Comparison of ENCODE assay signal across 1 cellular context in the genomic region with DNA sequence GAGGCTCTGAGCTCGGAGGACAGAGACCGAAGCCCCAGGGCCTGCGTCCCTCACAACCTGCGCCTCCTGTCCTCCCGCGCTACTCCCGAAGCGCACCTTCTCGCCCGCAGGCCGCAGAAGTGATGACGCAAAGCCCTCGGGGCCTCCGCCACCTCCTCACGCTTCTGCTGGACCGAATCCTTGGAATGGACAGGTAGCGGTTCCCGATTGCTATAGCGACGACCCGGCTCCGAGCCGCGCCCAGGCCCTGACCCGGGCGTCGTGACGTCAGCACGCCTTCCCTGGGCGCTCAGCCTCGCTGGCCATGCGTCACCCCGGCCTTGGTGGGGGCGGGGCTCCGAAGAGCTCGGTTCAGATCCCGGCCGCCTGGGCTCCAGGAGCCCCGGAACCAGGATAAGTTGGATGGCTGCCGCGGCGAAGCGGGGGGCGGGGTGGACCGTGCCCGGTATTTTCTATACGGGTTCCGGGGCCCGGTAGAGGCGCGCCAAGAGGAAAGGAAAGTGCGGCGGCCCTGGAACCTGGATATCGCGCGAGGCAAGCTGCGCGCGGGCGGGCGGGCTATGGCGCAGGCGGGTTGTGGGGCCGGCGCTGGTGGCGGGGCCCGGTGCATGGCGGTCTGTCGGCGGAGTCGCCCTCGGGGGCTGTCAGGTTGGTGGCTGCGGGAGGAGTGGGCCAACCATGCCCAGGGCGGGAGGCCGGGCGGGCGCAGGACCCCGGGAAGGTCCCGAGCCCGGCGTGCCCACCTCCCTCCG.
TF ChIP-seq lines count a peak whose summit lies in the region.

A gene (plus strand): TSS at position 542 of the 752 bp plus-strand sequence. CDS start 21,417 bp downstream, outside the sequence.

TF ChIP-seq in HepG2, 621 proteins besides CTCF, POLR2A, EP300 and RAD21 (continued from another document and continues in another):
- TF ChIP-seq, protein P1, sequence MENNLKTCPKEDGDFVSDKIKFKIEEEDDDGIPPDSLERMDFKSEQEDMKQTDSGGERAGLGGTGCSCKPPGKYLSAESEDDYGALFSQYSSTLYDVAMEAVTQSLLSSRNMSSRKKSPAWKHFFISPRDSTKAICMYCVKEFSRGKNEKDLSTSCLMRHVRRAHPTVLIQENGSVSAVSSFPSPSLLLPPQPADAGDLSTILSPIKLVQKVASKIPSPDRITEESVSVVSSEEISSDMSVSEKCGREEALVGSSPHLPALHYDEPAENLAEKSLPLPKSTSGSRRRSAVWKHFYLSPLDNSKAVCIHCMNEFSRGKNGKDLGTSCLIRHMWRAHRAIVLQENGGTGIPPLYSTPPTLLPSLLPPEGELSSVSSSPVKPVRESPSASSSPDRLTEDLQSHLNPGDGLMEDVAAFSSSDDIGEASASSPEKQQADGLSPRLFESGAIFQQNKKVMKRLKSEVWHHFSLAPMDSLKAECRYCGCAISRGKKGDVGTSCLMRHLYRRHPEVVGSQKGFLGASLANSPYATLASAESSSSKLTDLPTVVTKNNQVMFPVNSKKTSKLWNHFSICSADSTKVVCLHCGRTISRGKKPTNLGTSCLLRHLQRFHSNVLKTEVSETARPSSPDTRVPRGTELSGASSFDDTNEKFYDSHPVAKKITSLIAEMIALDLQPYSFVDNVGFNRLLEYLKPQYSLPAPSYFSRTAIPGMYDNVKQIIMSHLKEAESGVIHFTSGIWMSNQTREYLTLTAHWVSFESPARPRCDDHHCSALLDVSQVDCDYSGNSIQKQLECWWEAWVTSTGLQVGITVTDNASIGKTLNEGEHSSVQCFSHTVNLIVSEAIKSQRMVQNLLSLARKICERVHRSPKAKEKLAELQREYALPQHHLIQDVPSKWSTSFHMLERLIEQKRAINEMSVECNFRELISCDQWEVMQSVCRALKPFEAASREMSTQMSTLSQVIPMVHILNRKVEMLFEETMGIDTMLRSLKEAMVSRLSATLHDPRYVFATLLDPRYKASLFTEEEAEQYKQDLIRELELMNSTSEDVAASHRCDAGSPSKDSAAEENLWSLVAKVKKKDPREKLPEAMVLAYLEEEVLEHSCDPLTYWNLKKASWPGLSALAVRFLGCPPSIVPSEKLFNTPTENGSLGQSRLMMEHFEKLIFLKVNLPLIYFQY (CRISPR knock-in tag; IDR thresholded peaks at IDR 0.05; ENCODE audit: borderline replicate concordance), result peak; percentile 96
- TF ChIP-seq TBX3 (IDR thresholded peaks at IDR 0.05; ENCODE audit: borderline replicate concordance) (0 out of 2 replicates have a peak, but pooled peaks have one; percentile 20), ZNF10 (CRISPR knock-in tag; IDR thresholded peaks at IDR 0.05; ENCODE audit: borderline replicate concordance, low read depth) (0 out of 2 replicates have a peak, but pooled peaks have one; percentile 47), KLF6 (CRISPR knock-in tag; IDR thresholded peaks at IDR 0.05) (no peak; the same call in 1 of the 2 replicates), NR3C1 (CRISPR knock-in tag; IDR thresholded peaks at IDR 0.05) (no peak), TEAD2 (CRISPR knock-in tag; IDR thresholded peaks at IDR 0.05) (0 out of 2 replicates have a peak, but pooled peaks have one; percentile 66), CENPX (CRISPR knock-in tag; IDR thresholded peaks at IDR 0.05) (no peak), ZNF768 (CRISPR knock-in tag; IDR thresholded peaks at IDR 0.05) (peak; percentile 78), ZNF549 (CRISPR knock-in tag; IDR thresholded peaks at IDR 0.05) (no peak), ETV6 (CRISPR knock-in tag; conservative IDR thresholded peaks at IDR 0.05) (peak; percentile 62; the same call in 1 of the 2 replicates), TEAD3 (CRISPR knock-in tag; optimal IDR thresholded peaks at IDR 0.05; ENCODE audit: borderline replicate concordance) (peak; percentile 95), ZNF256 (CRISPR knock-in tag; conservative IDR thresholded peaks at IDR 0.05) (peak; percentile 85), DMAP1 (CRISPR knock-in tag; IDR thresholded peaks at IDR 0.05) (peak; percentile 98), KAT2B (IDR thresholded peaks at IDR 0.05; ENCODE audit: borderline replicate concordance, low read depth, low read length) (no peak), TCF7L2 (IDR thresholded peaks at IDR 0.05; ENCODE audit: low read depth, low read length) (no peak)
- TF ChIP-seq, protein P2, sequence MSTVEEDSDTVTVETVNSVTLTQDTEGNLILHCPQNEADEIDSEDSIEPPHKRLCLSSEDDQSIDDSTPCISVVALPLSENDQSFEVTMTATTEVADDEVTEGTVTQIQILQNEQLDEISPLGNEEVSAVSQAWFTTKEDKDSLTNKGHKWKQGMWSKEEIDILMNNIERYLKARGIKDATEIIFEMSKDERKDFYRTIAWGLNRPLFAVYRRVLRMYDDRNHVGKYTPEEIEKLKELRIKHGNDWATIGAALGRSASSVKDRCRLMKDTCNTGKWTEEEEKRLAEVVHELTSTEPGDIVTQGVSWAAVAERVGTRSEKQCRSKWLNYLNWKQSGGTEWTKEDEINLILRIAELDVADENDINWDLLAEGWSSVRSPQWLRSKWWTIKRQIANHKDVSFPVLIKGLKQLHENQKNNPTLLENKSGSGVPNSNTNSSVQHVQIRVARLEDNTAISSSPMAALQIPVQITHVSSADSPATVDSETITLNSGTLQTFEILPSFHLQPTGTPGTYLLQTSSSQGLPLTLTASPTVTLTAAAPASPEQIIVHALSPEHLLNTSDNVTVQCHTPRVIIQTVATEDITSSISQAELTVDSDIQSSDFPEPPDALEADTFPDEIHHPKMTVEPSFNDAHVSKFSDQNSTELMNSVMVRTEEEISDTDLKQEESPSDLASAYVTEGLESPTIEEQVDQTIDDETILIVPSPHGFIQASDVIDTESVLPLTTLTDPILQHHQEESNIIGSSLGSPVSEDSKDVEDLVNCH (CRISPR knock-in tag; IDR thresholded peaks at IDR 0.05), result peak; percentile 67; the same call in 1 of the 2 replicates
- TF ChIP-seq, protein P3, sequence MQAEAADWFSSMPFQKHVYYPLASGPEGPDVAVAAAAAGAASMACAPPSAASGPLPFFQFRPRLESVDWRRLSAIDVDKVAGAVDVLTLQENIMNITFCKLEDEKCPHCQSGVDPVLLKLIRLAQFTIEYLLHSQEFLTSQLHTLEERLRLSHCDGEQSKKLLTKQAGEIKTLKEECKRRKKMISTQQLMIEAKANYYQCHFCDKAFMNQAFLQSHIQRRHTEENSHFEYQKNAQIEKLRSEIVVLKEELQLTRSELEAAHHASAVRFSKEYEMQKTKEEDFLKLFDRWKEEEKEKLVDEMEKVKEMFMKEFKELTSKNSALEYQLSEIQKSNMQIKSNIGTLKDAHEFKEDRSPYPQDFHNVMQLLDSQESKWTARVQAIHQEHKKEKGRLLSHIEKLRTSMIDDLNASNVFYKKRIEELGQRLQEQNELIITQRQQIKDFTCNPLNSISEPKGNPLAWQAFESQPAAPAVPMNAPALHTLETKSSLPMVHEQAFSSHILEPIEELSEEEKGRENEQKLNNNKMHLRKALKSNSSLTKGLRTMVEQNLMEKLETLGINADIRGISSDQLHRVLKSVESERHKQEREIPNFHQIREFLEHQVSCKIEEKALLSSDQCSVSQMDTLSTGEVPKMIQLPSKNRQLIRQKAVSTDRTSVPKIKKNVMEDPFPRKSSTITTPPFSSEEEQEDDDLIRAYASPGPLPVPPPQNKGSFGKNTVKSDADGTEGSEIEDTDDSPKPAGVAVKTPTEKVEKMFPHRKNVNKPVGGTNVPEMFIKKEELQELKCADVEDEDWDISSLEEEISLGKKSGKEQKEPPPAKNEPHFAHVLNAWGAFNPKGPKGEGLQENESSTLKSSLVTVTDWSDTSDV (CRISPR knock-in tag; IDR thresholded peaks at IDR 0.05), result peak; percentile 80; the same call in 1 of the 2 replicates
- TF ChIP-seq, protein P4, sequence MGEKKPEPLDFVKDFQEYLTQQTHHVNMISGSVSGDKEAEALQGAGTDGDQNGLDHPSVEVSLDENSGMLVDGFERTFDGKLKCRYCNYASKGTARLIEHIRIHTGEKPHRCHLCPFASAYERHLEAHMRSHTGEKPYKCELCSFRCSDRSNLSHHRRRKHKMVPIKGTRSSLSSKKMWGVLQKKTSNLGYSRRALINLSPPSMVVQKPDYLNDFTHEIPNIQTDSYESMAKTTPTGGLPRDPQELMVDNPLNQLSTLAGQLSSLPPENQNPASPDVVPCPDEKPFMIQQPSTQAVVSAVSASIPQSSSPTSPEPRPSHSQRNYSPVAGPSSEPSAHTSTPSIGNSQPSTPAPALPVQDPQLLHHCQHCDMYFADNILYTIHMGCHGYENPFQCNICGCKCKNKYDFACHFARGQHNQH (CRISPR knock-in tag; IDR thresholded peaks at IDR 0.05), result peak; percentile 97
- TF ChIP-seq, protein P5, sequence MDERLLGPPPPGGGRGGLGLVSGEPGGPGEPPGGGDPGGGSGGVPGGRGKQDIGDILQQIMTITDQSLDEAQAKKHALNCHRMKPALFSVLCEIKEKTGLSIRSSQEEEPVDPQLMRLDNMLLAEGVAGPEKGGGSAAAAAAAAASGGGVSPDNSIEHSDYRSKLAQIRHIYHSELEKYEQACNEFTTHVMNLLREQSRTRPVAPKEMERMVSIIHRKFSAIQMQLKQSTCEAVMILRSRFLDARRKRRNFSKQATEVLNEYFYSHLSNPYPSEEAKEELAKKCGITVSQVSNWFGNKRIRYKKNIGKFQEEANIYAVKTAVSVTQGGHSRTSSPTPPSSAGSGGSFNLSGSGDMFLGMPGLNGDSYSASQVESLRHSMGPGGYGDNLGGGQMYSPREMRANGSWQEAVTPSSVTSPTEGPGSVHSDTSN (CRISPR knock-in tag; IDR thresholded peaks at IDR 0.05), result 0 out of 2 replicates have a peak, but pooled peaks have one; percentile 13
- TF ChIP-seq, protein P6, sequence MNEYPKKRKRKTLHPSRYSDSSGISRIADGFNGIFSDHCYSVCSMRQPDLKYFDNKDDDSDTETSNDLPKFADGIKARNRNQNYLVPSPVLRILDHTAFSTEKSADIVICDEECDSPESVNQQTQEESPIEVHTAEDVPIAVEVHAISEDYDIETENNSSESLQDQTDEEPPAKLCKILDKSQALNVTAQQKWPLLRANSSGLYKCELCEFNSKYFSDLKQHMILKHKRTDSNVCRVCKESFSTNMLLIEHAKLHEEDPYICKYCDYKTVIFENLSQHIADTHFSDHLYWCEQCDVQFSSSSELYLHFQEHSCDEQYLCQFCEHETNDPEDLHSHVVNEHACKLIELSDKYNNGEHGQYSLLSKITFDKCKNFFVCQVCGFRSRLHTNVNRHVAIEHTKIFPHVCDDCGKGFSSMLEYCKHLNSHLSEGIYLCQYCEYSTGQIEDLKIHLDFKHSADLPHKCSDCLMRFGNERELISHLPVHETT (CRISPR knock-in tag; conservative IDR thresholded peaks at IDR 0.05), result peak; percentile 98
- TF ChIP-seq, protein P7, sequence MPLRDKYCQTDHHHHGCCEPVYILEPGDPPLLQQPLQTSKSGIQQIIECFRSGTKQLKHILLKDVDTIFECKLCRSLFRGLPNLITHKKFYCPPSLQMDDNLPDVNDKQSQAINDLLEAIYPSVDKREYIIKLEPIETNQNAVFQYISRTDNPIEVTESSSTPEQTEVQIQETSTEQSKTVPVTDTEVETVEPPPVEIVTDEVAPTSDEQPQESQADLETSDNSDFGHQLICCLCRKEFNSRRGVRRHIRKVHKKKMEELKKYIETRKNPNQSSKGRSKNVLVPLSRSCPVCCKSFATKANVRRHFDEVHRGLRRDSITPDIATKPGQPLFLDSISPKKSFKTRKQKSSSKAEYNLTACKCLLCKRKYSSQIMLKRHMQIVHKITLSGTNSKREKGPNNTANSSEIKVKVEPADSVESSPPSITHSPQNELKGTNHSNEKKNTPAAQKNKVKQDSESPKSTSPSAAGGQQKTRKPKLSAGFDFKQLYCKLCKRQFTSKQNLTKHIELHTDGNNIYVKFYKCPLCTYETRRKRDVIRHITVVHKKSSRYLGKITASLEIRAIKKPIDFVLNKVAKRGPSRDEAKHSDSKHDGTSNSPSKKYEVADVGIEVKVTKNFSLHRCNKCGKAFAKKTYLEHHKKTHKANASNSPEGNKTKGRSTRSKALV (CRISPR knock-in tag; IDR thresholded peaks at IDR 0.05), result peak; percentile 85; the same call in 1 of the 2 replicates
- TF ChIP-seq, protein P8, sequence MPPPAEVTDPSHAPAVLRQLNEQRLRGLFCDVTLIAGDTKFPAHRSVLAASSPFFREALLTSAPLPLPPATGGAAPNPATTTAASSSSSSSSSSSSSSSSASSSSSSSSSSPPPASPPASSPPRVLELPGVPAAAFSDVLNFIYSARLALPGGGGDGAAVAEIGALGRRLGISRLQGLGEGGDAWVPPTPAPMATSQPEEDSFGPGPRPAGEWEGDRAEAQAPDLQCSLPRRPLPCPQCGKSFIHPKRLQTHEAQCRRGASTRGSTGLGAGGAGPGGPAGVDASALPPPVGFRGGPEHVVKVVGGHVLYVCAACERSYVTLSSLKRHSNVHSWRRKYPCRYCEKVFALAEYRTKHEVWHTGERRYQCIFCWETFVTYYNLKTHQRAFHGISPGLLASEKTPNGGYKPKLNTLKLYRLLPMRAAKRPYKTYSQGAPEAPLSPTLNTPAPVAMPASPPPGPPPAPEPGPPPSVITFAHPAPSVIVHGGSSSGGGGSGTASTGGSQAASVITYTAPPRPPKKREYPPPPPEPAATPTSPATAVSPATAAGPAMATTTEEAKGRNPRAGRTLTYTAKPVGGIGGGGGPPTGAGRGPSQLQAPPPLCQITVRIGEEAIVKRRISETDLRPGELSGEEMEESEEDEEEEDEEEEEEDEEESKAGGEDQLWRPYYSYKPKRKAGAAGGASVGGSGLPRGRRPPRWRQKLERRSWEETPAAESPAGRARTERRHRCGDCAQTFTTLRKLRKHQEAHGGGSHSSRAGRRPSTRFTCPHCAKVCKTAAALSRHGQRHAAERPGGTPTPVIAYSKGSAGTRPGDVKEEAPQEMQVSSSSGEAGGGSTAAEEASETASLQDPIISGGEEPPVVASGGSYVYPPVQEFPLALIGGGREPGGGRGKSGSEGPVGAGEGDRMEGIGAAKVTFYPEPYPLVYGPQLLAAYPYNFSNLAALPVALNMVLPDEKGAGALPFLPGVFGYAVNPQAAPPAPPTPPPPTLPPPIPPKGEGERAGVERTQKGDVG (CRISPR knock-in tag; IDR thresholded peaks at IDR 0.05; ENCODE audit: borderline replicate concordance), result peak; percentile 89; the same call in 1 of the 2 replicates
